In genomic region chr22:44080936-44081853, GRCh38 we compare ENCODE assay signal across 8 cellular contexts. TPM values are rescaled to one million over a fixed set of nuclear protein-coding genes. Genes with fewer than 3 reads are reported as not detected.
DNase-seq lines count a peak whose midpoint lies in the region; ATAC-seq and TF ChIP-seq lines count a peak whose summit lies in the region.

No MANE protein-coding gene starts in this region.

- H3K27me3 Mint-ChIP-seq in immature natural killer cell (ENCODE audit: low read depth in 3 of 3), result peaks cover 0 to 3% (median 3%) of the 10 kb centered on the region in 3 donors

- in situ Hi-C loops in T47D (cut with HindIII; ENCODE audit: low pct_unique_long_range_greater_than_20kb, low sequenced_read_pairs), result no loop called here

- DNase-seq in NCI-H1930 (lab: John Stamatoyannopoulos, UW), result peak; percentile 4 to 35
- DNase-seq in T47D (ENCODE audit: low read depth in 1 of 2, low spot score in 1 of 2), result peak; percentile 63 to 67
- peak; percentile 43 to 58 (median 53) for DNase-seq in immature natural killer cell
- DNase-seq in stimulated activated CD4-positive, alpha-beta T cell treated with anti-CD3 and anti-CD28 coated beads, Interleukin-12 subunit alpha, Interleukin-12 subunit beta, amount 100 ng/mL, for 4 hours, result peak; percentile 71

- H3K36me3 Mint-ChIP-seq in immature natural killer cell, result no peaks in the 10 kb centered on the region

- ATAC-seq in GM21717 (IDR thresholded peaks at IDR 0.05; ENCODE audit: unreplicated experiment) (no peak), GM19395 (IDR thresholded peaks at IDR 0.05; ENCODE audit: unreplicated experiment) (no peak)

- H3K4me3 Mint-ChIP-seq in immature natural killer cell, result no peak overlapping the region

- no peaks in the 10 kb centered on the region for H3K9me3 Mint-ChIP-seq in immature natural killer cell

- H3K4me1 Mint-ChIP-seq in immature natural killer cell, result no peaks in the 10 kb centered on the region

- H3K27ac ChIP-seq in VCaP, result no peak overlapping the region

- H3K27ac Mint-ChIP-seq in immature natural killer cell, result no peak overlapping the region

- TF ChIP-seq CTCF in GM12874 (IDR thresholded peaks at IDR 0.05; ENCODE audit: insufficient read depth, low read depth, low read length) (peak; percentile 91), VCaP (conservative IDR thresholded peaks at IDR 0.05) (peak; percentile 95)

RNA-seq across cellular contexts. Expression of gene PARVB, which starts 57.1 kb away (rescaled TPM):
- polyA plus RNA-seq in immature natural killer cell, result 1 to 10 TPM; 1.8 to 3.8 (median 2.7) TPM

Comparison
In these comparisons a context has a peak if more than half of its experiments do, and no peak if none do; other contexts are left out.
1. DNase-seq: peak in every context shown above with its lines; median percentile 71 in stimulated activated CD4-positive, alpha-beta T cell treated with anti-CD3 and anti-CD28 coated beads, Interleukin-12 subunit alpha, Interleukin-12 subunit beta, amount 100 ng/mL, for 4 hours; 65 in T47D; 53 in immature natural killer cell; 20 in NCI-H1930.